Comparison of ENCODE assay signal across 8 cellular contexts in the genomic region with DNA sequence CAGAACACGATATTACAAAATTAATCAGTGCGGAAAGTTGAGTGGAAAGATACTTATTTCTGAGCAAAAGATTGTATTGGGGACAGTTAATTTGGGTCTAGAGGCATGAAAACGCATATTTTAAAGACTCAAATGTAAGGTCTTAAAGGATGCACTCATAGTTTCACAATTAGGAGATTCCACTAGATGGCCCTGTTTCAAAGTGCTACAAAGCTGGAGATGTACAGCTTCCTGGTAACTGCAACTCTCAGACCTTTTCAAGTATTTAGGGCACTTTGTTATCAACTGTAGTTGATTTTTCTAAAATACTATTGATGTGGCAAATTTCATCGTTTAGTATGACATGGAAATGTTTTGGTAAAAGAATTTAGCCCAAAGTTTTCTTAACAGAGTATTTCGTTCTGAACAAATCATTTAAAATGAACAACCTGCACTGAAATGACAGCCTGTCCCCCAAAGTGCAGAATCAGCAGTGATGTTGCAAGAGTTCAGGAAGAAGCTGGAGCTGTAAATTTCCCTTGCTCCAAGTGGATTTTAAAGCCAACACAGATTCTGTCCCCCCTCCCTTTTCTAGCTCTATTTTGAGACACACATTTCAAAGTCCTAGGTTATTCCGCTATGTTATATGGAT. TPM values are rescaled to one million over a fixed set of nuclear protein-coding genes. Genes with fewer than 3 reads are reported as not detected.
A peak's percentile ranks its signal among the peaks of the same experiment; 100 is the strongest.
DNase-seq lines count a peak whose midpoint lies in the region; ATAC-seq, FAIRE-seq and TF ChIP-seq lines count a peak whose summit lies in the region.

No MANE protein-coding gene starts in this region.

- WGBS in small intestine, 3 donors, result 45 to 50% (median 49%) methylated on average over 6 of the region's 6 CpGs

- H3K4me3 ChIP-seq in AG04450 (ENCODE audit: low read depth, low read length), result no peak overlapping the region
- no peak overlapping the region for H3K4me3 ChIP-seq in small intestine (ENCODE audit: low read depth in 1 of 2, low read length in 2 of 2)

- no peak for FAIRE-seq in small intestine (lab: Jason Lieb, UNC)

- H3K27ac ChIP-seq in AG04450 (ENCODE audit: low read depth, low read length) (no peak overlapping the region), small intestine (ENCODE audit: low read depth in 1 of 2, low read length in 1 of 2) (no peak overlapping the region)

- peak; percentile 70 for TF ChIP-seq CTCF in AG04450 (IDR thresholded peaks at IDR 0.05; ENCODE audit: low read depth, low read length)

- ATAC-seq in GM18498 (IDR thresholded peaks at IDR 0.05; ENCODE audit: unreplicated experiment) (peak; percentile 71), HG02571 (IDR thresholded peaks at IDR 0.05; ENCODE audit: unreplicated experiment) (no peak)

- no peaks in the 10 kb centered on the region for H3K36me3 ChIP-seq in small intestine (ENCODE audit: control insufficient read depth in 2 of 2, insufficient read depth in 2 of 2, low read length in 2 of 2)

- no peaks in the 10 kb centered on the region for H3K4me1 ChIP-seq in small intestine (ENCODE audit: control insufficient read depth in 2 of 2, insufficient read depth in 1 of 2, low read depth in 1 of 2, low read length in 1 of 2)

- CTCF ChIA-PET in AG04450 (lab: Charles Lee), result interaction anchor here (0.7 to 20.3 kb wide), 17 partner anchors 9 to 388 kb away, joined by 3 to 1261 read pairs (median 4); no protein-coding TSS in a partner anchor

- no peaks in the 10 kb centered on the region for H3K9me3 ChIP-seq in AG04450 (ENCODE audit: control insufficient read depth, insufficient read depth, low read length)
- no peaks in the 10 kb centered on the region for H3K9me3 ChIP-seq in small intestine (ENCODE audit: control insufficient read depth, low read depth)

- POLR2A ChIA-PET in AG04450 (lab: Yijun Ruan, JAX), result interaction anchor here (0.5 kb wide), 1 partner anchor 403 kb away, joined by 5 read pairs; no protein-coding TSS in a partner anchor

- peak; percentile 8 for DNase-seq in AG04450 (ENCODE audit: low read depth, low spot score)
- DNase-seq in HT1080 (ENCODE audit: low read depth), result peak; percentile 58
- peak; percentile 55 for DNase-seq in RPMI8226
- peak; percentile 77 for DNase-seq in fibroblast of peridontal ligament (ENCODE audit: extremely low read depth)
- peak; percentile 25 for DNase-seq in small intestine
- no peak for DNase-seq in amniotic stem cell (lab: John Stamatoyannopoulos, UW)

- no peaks in the 10 kb centered on the region for H3K27me3 ChIP-seq in AG04450 (ENCODE audit: control insufficient read depth, insufficient read depth, low read length)
- no peaks in the 10 kb centered on the region for H3K27me3 ChIP-seq in small intestine (ENCODE audit: control insufficient read depth in 2 of 2, insufficient read depth in 2 of 2, low read length in 2 of 2)

RNA-seq across cellular contexts. Expression of gene NDUFB6, which starts 16.2 kb away (rescaled TPM):
- 60.2 and 65.3 TPM in 2 replicates for polyA plus RNA-seq in AG04450 (2011; rRNA removed)
- polyA minus RNA-seq in AG04450 (2011; rRNA and poly(A)+ RNA removed), result 13.7 and 18.1 TPM in 2 replicates
- 101 and 142 TPM in 2 replicates for total RNA-seq in HT1080 (2014; rRNA removed; shearing (Covaris generic))
- 125 and 127 TPM in 2 replicates for polyA plus RNA-seq in HT1080 (2015; cell fraction: cytosol; rRNA removed)
- polyA plus RNA-seq in HT1080 (2015; cell fraction: nucleus; rRNA removed), result 55.5 and 66.4 TPM in 2 replicates
- 10 to 100 TPM; 55.9 to 78.7 (median 67.8) TPM for polyA plus RNA-seq in small intestine

RNA-seq across cellular contexts. Expression of gene TOPORS, which starts 36.8 kb away (rescaled TPM):
- 14.4 and 20.4 TPM in 2 replicates for polyA plus RNA-seq in AG04450 (2011; rRNA removed)
- polyA minus RNA-seq in AG04450 (2011; rRNA and poly(A)+ RNA removed), result 15.2 and 25.8 TPM in 2 replicates
- total RNA-seq in HT1080 (2014; rRNA removed; shearing (Covaris generic)), result 20.8 and 27.0 TPM in 2 replicates
- 12.2 and 15.1 TPM in 2 replicates for polyA plus RNA-seq in HT1080 (2015; cell fraction: cytosol; rRNA removed)
- polyA plus RNA-seq in HT1080 (2015; cell fraction: nucleus; rRNA removed), result 29.8 and 29.9 TPM in 2 replicates
- 1 to 10 TPM; 6.2 to 7.6 (median 6.5) TPM for polyA plus RNA-seq in small intestine

RNA-seq across cellular contexts. Expression of gene SMIM27, which starts 37.1 kb away (rescaled TPM):
- polyA plus RNA-seq in AG04450 (2011; rRNA removed), result 7.2 and 11.6 TPM in 2 replicates
- polyA minus RNA-seq in AG04450 (2011; rRNA and poly(A)+ RNA removed), result 1.3 and 1.7 TPM in 2 replicates
- 9.2 and 12.1 TPM in 2 replicates for total RNA-seq in HT1080 (2014; rRNA removed; shearing (Covaris generic))
- 2.9 and 5.2 TPM in 2 replicates for polyA plus RNA-seq in HT1080 (2015; cell fraction: cytosol; rRNA removed)
- polyA plus RNA-seq in HT1080 (2015; cell fraction: nucleus; rRNA removed), result 0.60 and 1.9 TPM in 2 replicates
- 10 to 100 TPM in 1 of 3 donors, 1 to 10 TPM in 2; 6.5 to 15.4 (median 7.1) TPM for polyA plus RNA-seq in small intestine

RNA-seq across cellular contexts. Expression of gene TAF1L, which starts 46.3 kb away (rescaled TPM):
- polyA plus RNA-seq in AG04450 (2011; rRNA removed), result 0.01 TPM in 1 of 2 replicates, not detected in the other
- polyA minus RNA-seq in AG04450 (2011; rRNA and poly(A)+ RNA removed), result not detected in 2 replicates
- total RNA-seq in HT1080 (2014; rRNA removed; shearing (Covaris generic)), result not detected in 2 replicates
- polyA plus RNA-seq in HT1080 (2015; cell fraction: cytosol; rRNA removed), result not detected in 2 replicates
- polyA plus RNA-seq in HT1080 (2015; cell fraction: nucleus; rRNA removed), result 0.03 TPM in 1 of 2 replicates, not detected in the other
- not detected for polyA plus RNA-seq in small intestine
